1 cellular context compared by ENCODE assay signal in the genomic region with DNA sequence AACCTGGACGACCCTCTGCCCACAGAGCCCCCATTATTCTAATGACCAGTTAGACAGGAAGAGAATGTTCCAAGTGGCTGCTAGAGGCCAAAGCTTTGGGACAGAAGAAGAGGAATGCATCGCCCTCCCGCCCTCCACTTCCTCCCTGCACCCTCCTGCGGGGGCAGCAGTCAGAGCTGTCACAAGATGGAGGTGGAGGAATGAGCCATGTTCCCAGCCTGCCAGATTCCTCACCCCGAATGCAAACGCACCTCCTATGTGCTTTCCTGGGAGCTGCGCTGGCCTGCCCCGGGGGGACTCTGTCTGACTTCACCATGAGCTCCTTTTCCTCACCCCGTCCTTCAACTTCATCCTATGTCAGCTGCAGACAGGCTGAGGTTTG.
TF ChIP-seq lines count a peak whose summit lies in the region.

No MANE protein-coding gene starts in this region.

TF ChIP-seq in WTC11, 78 proteins besides CTCF, POLR2A, EP300 and RAD21 (continued from another document):
- TF ChIP-seq AR (CRISPR knock-in tag; IDR thresholded peaks at IDR 0.05) (no peak), NR2C2 (CRISPR knock-in tag; IDR thresholded peaks at IDR 0.05) (no peak)
TF ChIP-seq in WTC11: peak in this region for 0.
